ENCODE assay signal across 26 cellular contexts in genomic region chr3:145307272-145307671, GRCh38.
"Had no signal": no experiment of that assay in that cellular context is flagged by ENCODE, and none has a peak within 500 bp of the region (broad histone marks: within the 10 kb centered on the region; RNA-seq: fewer than 3 reads in every experiment).

No MANE protein-coding gene starts in this region.

- H3K4me3 ChIP-seq: esophagus squamous epithelium, gastrocnemius medialis, heart right ventricle, left lung, lower lobe of right lung, mucosa of descending colon had no signal

- FAIRE-seq: endometrium, islet of Langerhans, keratinocyte had no signal

- H3K27me3 ChIP-seq: esophagus squamous epithelium, gastrocnemius medialis, heart right ventricle, left lung had no signal

- H3K36me3 ChIP-seq: esophagus squamous epithelium, gastrocnemius medialis, heart right ventricle, left lung, lower lobe of right lung had no signal

- H3K9me3 ChIP-seq: esophagus squamous epithelium, gastrocnemius medialis, heart right ventricle, left lung, lower lobe of right lung had no signal

- H3K4me1 ChIP-seq: esophagus squamous epithelium, gastrocnemius medialis, heart right ventricle, left lung, lower lobe of right lung had no signal

- DNase-seq: cortex of kidney; effector CD8-positive, alpha-beta T cell; effector memory CD8-positive, alpha-beta T cell; endodermal cell; erythroblast; esophagus squamous epithelium; foreskin fibroblast; foreskin melanocyte; gastrocnemius medialis; glutamatergic neuron; head of caudate nucleus; heart right ventricle; hippocampal formation; left cardiac atrium; left lung; left ventricle myocardium superior; lower lobe of right lung; mesenchymal stem cell; mucosa of descending colon; naive B cell; naive thymus-derived CD8-positive, alpha-beta T cell had no signal

- H3K27ac ChIP-seq: epithelial cell of prostate, esophagus squamous epithelium, gastrocnemius medialis, heart right ventricle, left lung, lower lobe of right lung had no signal

- ATAC-seq: effector memory CD8-positive, alpha-beta T cell; esophagus mucosa; gastrocnemius medialis; heart right ventricle; left cardiac atrium; left lung; left ventricle myocardium superior; lower lobe of right lung; mucosa of descending colon; naive thymus-derived CD8-positive, alpha-beta T cell had no signal
